In genomic region chr6:71043902-71044301, GRCh38 we compare ENCODE assay signal across 13 cellular contexts.
DNase-seq lines count a peak whose midpoint lies in the region; ATAC-seq, FAIRE-seq and TF ChIP-seq lines count a peak whose summit lies in the region.
"Had no signal": no experiment of that assay in that cellular context is flagged by ENCODE, and none has a peak within 500 bp of the region (broad histone marks: within the 10 kb centered on the region; RNA-seq: fewer than 3 reads in every experiment).

No MANE protein-coding gene starts in this region.

- ATAC-seq in activated CD4-positive, CD25-positive, alpha-beta regulatory T cell treated with anti-CD3 and anti-CD28 coated beads, Interleukin-2, amount 50 U/mL, for 24 hours: no peak
- no peak for ATAC-seq in HG03439 (IDR thresholded peaks at IDR 0.05; ENCODE audit: unreplicated experiment)
- ATAC-seq: activated CD4-positive, alpha-beta T cell treated with anti-CD3 and anti-CD28 coated beads for 36 hours had no signal

- no peak overlapping the region for H3K4me3 Mint-ChIP-seq in activated naive CD4-positive, alpha-beta T cell treated with anti-CD3 and anti-CD28 coated beads, Interleukin-2, amount 10 ng/mL, durations not matched to agents 7 days and 5 days
- H3K4me3 Mint-ChIP-seq: activated CD4-positive, alpha-beta T cell treated with anti-CD3 and anti-CD28 coated beads for 36 hours; brain; type B pancreatic cell had no signal

- no peak overlapping the region for H2AFZ ChIP-seq in H1 (ENCODE audit: low read length)

- TF ChIP-seq EP300 in H1 (IDR thresholded peaks at IDR 0.05; ENCODE audit: borderline replicate concordance in 1 of 2, low read depth in 2 of 2, low read length in 2 of 2): no peak

- DNase-seq in H54 (ENCODE audit: insufficient read length, low spot score): peak; percentile 8
- DNase-seq in NOMO-1 (lab: John Stamatoyannopoulos, UW; ENCODE audit: unreplicated experiment in 2 of 2): peak; percentile 45 to 48
- no peak for DNase-seq in H1 (ENCODE audit: low read depth in 1 of 2, low spot score in 2 of 2)
- no peak for DNase-seq in activated naive CD4-positive, alpha-beta T cell treated with anti-CD3 and anti-CD28 coated beads, Interleukin-2, amount 10 ng/mL, durations not matched to agents 7 days and 5 days
- no peak for DNase-seq in NCI-H2081 treated with DMSO at 0.1 percent for 48 hours (lab: John Stamatoyannopoulos, UW)
- DNase-seq: activated CD4-positive, alpha-beta T cell treated with anti-CD3 and anti-CD28 coated beads for 36 hours; DMS153 had no signal

- no peak overlapping the region for H2BK12ac ChIP-seq in H1 (ENCODE audit: low read depth, low read length)

- H3K27ac ChIP-seq in BLaER1 (no peak overlapping the region), H1 (ENCODE audit: low read depth, low read length) (no peak overlapping the region)
- H3K27ac ChIP-seq: esophagus muscularis mucosa had no signal

- no peak for TF ChIP-seq POLR2A in H54 (IDR thresholded peaks at IDR 0.05; ENCODE audit: low read depth, low read length)
- TF ChIP-seq POLR2A in H1 (IDR thresholded peaks at IDR 0.05; ENCODE audit: control extremely low read depth in 1 of 2, low read depth in 2 of 2, low read length in 2 of 2): no peak

- H3K27me3 ChIP-seq in BLaER1: no peaks in the 10 kb centered on the region
- no peaks in the 10 kb centered on the region for H3K27me3 ChIP-seq in H1 (replicated peaks in 1 of 4; ENCODE audit: control insufficient read depth in 3 of 4, extremely low read depth in 1 of 4, insufficient read depth in 3 of 4, low read length in 3 of 4)
- H3K27me3 ChIP-seq: esophagus muscularis mucosa had no signal

- no peaks in the 10 kb centered on the region for H3K36me3 ChIP-seq in BLaER1
- no peaks in the 10 kb centered on the region for H3K36me3 ChIP-seq in H1 (ENCODE audit: control insufficient read depth in 2 of 4, insufficient read depth in 4 of 4, low read length in 3 of 4)
- H3K36me3 ChIP-seq: esophagus muscularis mucosa had no signal

- no peak overlapping the region for H3K9ac ChIP-seq in BLaER1
- no peak overlapping the region for H3K9ac ChIP-seq in H1 (replicated peaks in 1 of 4; ENCODE audit: extremely low read depth in 1 of 4, low read depth in 3 of 4, low read length in 3 of 4)

- no peaks in the 10 kb centered on the region; the same call in 1 of the 2 replicates for H3K23me2 ChIP-seq in H1 (ENCODE audit: low read depth, low read length)

- H4K20me1 ChIP-seq in BLaER1 (no peaks in the 10 kb centered on the region), H1 (replicated peaks in 1 of 2; ENCODE audit: control insufficient read depth in 1 of 2, insufficient read depth in 2 of 2, low read length in 2 of 2) (no peaks in the 10 kb centered on the region)

- H3K4me2 ChIP-seq in BLaER1 (0 out of 2 replicates have a peak overlapping the region, but pooled peaks have one; percentile 6), H1 (ENCODE audit: insufficient read depth in 1 of 2, low read depth in 2 of 2, low read length in 2 of 2) (no peak overlapping the region)

- no peak overlapping the region for H2BK5ac ChIP-seq in H1 (ENCODE audit: low read depth, low read length)

- H3K79me2 ChIP-seq in H1 (ENCODE audit: control insufficient read depth in 1 of 2, insufficient read depth in 2 of 2, low read length in 2 of 2): no peaks in the 10 kb centered on the region

- no peak overlapping the region for H4K5ac ChIP-seq in H1 (ENCODE audit: insufficient read length, low read depth, low read length)

- peak in 2 of 3 experiments; percentile 7 to 21; a peak in 2 of 4 replicates for TF ChIP-seq CTCF in H1 (IDR thresholded peaks at IDR 0.05; ENCODE audit: control extremely low read depth in 1 of 3, insufficient read depth in 1 of 3, low read depth in 1 of 3, low read length in 3 of 3)

- CTCF ChIA-PET in H1 (lab: Charles Lee; ENCODE audit: partially characterized antibody): interaction anchor here (0.7 to 3.2 kb wide), 8 partner anchors 13 to 1200 kb away, joined by 3 to 15 read pairs (median 3); no protein-coding TSS in a partner anchor
- CTCF ChIA-PET in activated naive CD4-positive, alpha-beta T cell treated with anti-CD3 and anti-CD28 coated beads, Interleukin-2, amount 10 ng/mL, durations not matched to agents 7 days and 5 days (lab: Charles Lee): no interaction called here

- H2BK20ac ChIP-seq in H1 (ENCODE audit: low read length): no peak overlapping the region

- no peak overlapping the region for H4K8ac ChIP-seq in H1 (ENCODE audit: extremely low read depth, insufficient read depth, low read length)

- H3K23ac ChIP-seq in H1 (ENCODE audit: insufficient read length): no peak overlapping the region

- no peak overlapping the region for H3K18ac ChIP-seq in H1 (ENCODE audit: extremely low read depth, low read length)

- POLR2A ChIA-PET in H1 (lab: Charles Lee; ENCODE audit: partially characterized antibody): no interaction called here

- no peak overlapping the region for H3K4ac ChIP-seq in H1 (replicated peaks; ENCODE audit: insufficient read length, low read depth, low read length)

- no peak; a peak in 1 of 4 replicates for TF ChIP-seq RAD21 in H1 (IDR thresholded peaks at IDR 0.05 in 1 of 2, conservative IDR thresholded peaks at IDR 0.05 in 1 of 2; ENCODE audit: low read depth in 2 of 2, low read length in 2 of 2)

- H3K9me3 Mint-ChIP-seq in activated naive CD4-positive, alpha-beta T cell treated with anti-CD3 and anti-CD28 coated beads, Interleukin-2, amount 10 ng/mL, durations not matched to agents 7 days and 5 days: no peaks in the 10 kb centered on the region

- no peak overlapping the region for H3K56ac ChIP-seq in H1 (replicated peaks; ENCODE audit: insufficient read length, low read depth, low read length)

- no peak overlapping the region for H3K14ac ChIP-seq in H1 (ENCODE audit: insufficient read length)

- H2AK5ac ChIP-seq in H1 (ENCODE audit: low read depth, low read length): no peak overlapping the region

- no peak overlapping the region for H2BK15ac ChIP-seq in H1 (ENCODE audit: low read length)

- H3K27me3 Mint-ChIP-seq in activated naive CD4-positive, alpha-beta T cell treated with anti-CD3 and anti-CD28 coated beads, Interleukin-2, amount 10 ng/mL, durations not matched to agents 7 days and 5 days: peaks cover 4% of the 10 kb centered on the region
- H3K27me3 Mint-ChIP-seq: activated CD4-positive, alpha-beta T cell treated with anti-CD3 and anti-CD28 coated beads for 36 hours had no signal

- no peaks in the 10 kb centered on the region for H3K4me1 Mint-ChIP-seq in activated naive CD4-positive, alpha-beta T cell treated with anti-CD3 and anti-CD28 coated beads, Interleukin-2, amount 10 ng/mL, durations not matched to agents 7 days and 5 days
- H3K4me1 Mint-ChIP-seq: activated CD4-positive, alpha-beta T cell treated with anti-CD3 and anti-CD28 coated beads for 36 hours had no signal

- no peaks in the 10 kb centered on the region for H3K79me1 ChIP-seq in H1 (ENCODE audit: low read depth, low read length)

- H3K36me3 Mint-ChIP-seq in activated naive CD4-positive, alpha-beta T cell treated with anti-CD3 and anti-CD28 coated beads, Interleukin-2, amount 10 ng/mL, durations not matched to agents 7 days and 5 days: no peaks in the 10 kb centered on the region
- H3K36me3 Mint-ChIP-seq: brain, type B pancreatic cell had no signal

- H3K27ac Mint-ChIP-seq in activated naive CD4-positive, alpha-beta T cell treated with anti-CD3 and anti-CD28 coated beads, Interleukin-2, amount 10 ng/mL, durations not matched to agents 7 days and 5 days: no peak overlapping the region
- H3K27ac Mint-ChIP-seq: activated CD4-positive, alpha-beta T cell treated with anti-CD3 and anti-CD28 coated beads for 36 hours; brain; type B pancreatic cell had no signal

- H3K9me3 ChIP-seq in BLaER1 (no peaks in the 10 kb centered on the region), H1 (ENCODE audit: insufficient read depth in 2 of 2, low read depth in 1 of 2, low read length in 1 of 2) (no peaks in the 10 kb centered on the region)
- H3K9me3 ChIP-seq: esophagus muscularis mucosa had no signal

- H4K91ac ChIP-seq in H1 (replicated peaks; ENCODE audit: insufficient read length, low read length): no peak overlapping the region

- H3K4me3 ChIP-seq in BLaER1 (no peak overlapping the region), H1 (ENCODE audit: extremely low read depth in 1 of 4, insufficient read depth in 2 of 4, low read depth in 3 of 4, low read length in 4 of 4) (no peak overlapping the region)
- H3K4me3 ChIP-seq: esophagus muscularis mucosa had no signal

- H2BK120ac ChIP-seq in H1 (replicated peaks; ENCODE audit: low read depth, low read length): no peak overlapping the region

- 46% methylated on average over 1 of the region's 1 CpG; no CpG with 5 or more reads in 1 of the 2 experiments for WGBS in H1 (ENCODE audit: extremely low coverage in 1 of 2, insufficient coverage in 1 of 2, insufficient read length in 1 of 2, insufficient replicate concordance in 2 of 2, low coverage in 1 of 2, low lambda C conversion rate in 2 of 2, missing lambda C conversion rate in 1 of 2), 2 experiments

- H3K4me1 ChIP-seq in BLaER1 (0 out of 2 replicates have a peak, but pooled peaks cover 4% of the 10 kb centered on the region), H1 (replicated peaks in 1 of 4; ENCODE audit: control insufficient read depth in 3 of 4, insufficient read depth in 4 of 4, low read length in 3 of 4) (no peaks in the 10 kb centered on the region; a peak in 1 of 7 replicates)
- H3K4me1 ChIP-seq: esophagus muscularis mucosa had no signal

- FAIRE-seq in H54 (lab: Jason Lieb, UNC) (peak; percentile 76), H1 (lab: Jason Lieb, UNC) (no peak)

TF ChIP-seq in H1, 55 proteins besides CTCF, POLR2A, EP300 and RAD21 (continues in another document):
- no peak for TF ChIP-seq SIRT6 (IDR thresholded peaks at IDR 0.05; ENCODE audit: low read length)
- no peak for TF ChIP-seq TCF12 (IDR thresholded peaks at IDR 0.05; ENCODE audit: low read depth, low read length)

Comparison
In these comparisons a context has a peak if more than half of its experiments do, and no peak if none do; other contexts are left out.
1. DNase-seq: peak in H54 (single experiment) and NOMO-1 (2 of 2); none in H1 (0 of 2), activated naive CD4-positive, alpha-beta T cell treated with anti-CD3 and anti-CD28 coated beads, Interleukin-2, amount 10 ng/mL, durations not matched to agents 7 days and 5 days (single experiment) and NCI-H2081 treated with DMSO at 0.1 percent for 48 hours (single experiment).